24 cellular contexts compared by ENCODE assay signal in the genomic region with DNA sequence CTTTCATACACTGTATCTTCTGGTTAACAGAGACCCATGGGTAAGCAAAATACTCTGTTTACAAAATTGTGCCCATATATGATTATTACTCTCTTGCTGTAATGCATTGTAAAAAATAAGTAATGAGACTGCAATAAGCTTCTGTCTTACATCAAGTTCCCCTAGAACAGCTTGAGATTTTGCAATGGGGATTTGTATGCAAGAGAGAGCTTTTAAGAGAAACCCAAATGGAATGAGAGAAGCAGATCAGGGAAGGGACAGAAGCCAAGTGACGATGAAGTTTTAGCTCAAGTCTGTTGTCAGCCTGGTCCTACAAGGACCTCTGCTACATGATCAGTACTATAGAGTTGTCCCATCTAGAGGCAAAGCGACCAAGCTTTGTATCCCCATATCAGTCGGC.
"Had no signal": no experiment of that assay in that cellular context is flagged by ENCODE, and none has a peak within 500 bp of the region (broad histone marks: within the 10 kb centered on the region; RNA-seq: fewer than 3 reads in every experiment).

No MANE protein-coding gene starts in this region.

- H3K9me3 Mint-ChIP-seq: dendritic cell treated with granulocyte-macrophage colony-stimulating factor and Interleukin-4, amounts not matched to agents 40 ng/mL and 50 ng/mL, for 4 days; endodermal cell; stimulated activated memory B cell treated with anti-CD40 and anti-IgM and Interleukin-4, amounts not matched to agents 10 μg/mL and 1 μg/mL and 100 μg/mL, for 72 hours; type B pancreatic cell had no signal

- H3K9me3 ChIP-seq: lower lobe of right lung, ovary, psoas muscle, sigmoid colon, spleen, testis, tibial artery had no signal

- H3K36me3 Mint-ChIP-seq: natural killer cell; stimulated activated memory B cell treated with anti-CD40 and anti-IgM and Interleukin-4, amounts not matched to agents 10 μg/mL and 1 μg/mL and 100 μg/mL, for 72 hours; type B pancreatic cell had no signal

- H3K4me3 Mint-ChIP-seq: dendritic cell treated with granulocyte-macrophage colony-stimulating factor and Interleukin-4, amounts not matched to agents 40 ng/mL and 50 ng/mL, for 4 days; endodermal cell; natural killer cell; stimulated activated memory B cell treated with anti-CD40 and anti-IgM and Interleukin-4, amounts not matched to agents 10 μg/mL and 1 μg/mL and 100 μg/mL, for 72 hours; type B pancreatic cell had no signal

- H3K36me3 ChIP-seq: lower lobe of right lung, ovary, sigmoid colon, spleen, tibial artery had no signal

- H3K4me1 ChIP-seq: lower lobe of right lung, psoas muscle, spleen, testis, tibial artery had no signal

- H3K27ac ChIP-seq: epithelial cell of prostate, lower lobe of right lung, ovary, psoas muscle, skin epidermis, spleen, testis, tibial artery had no signal

- H3K4me1 Mint-ChIP-seq: endodermal cell; natural killer cell; stimulated activated memory B cell treated with anti-CD40 and anti-IgM and Interleukin-4, amounts not matched to agents 10 μg/mL and 1 μg/mL and 100 μg/mL, for 72 hours had no signal

- ATAC-seq: esophagus mucosa; left ventricle myocardium superior; lower lobe of right lung; natural killer cell; psoas muscle; right cardiac atrium; stimulated activated memory B cell treated with anti-CD40 and anti-IgM and Interleukin-4, amounts not matched to agents 10 μg/mL and 1 μg/mL and 100 μg/mL, for 72 hours; stimulated activated naive CD8-positive, alpha-beta T cell treated with anti-CD3 and anti-CD28 coated beads, Interleukin-15, Interleukin-2, amounts not matched to agents 100 U/mL and 50 U/mL, for 24 hours had no signal

- H3K27ac Mint-ChIP-seq: dendritic cell treated with granulocyte-macrophage colony-stimulating factor and Interleukin-4, amounts not matched to agents 40 ng/mL and 50 ng/mL, for 4 days; endodermal cell; natural killer cell; stimulated activated memory B cell treated with anti-CD40 and anti-IgM and Interleukin-4, amounts not matched to agents 10 μg/mL and 1 μg/mL and 100 μg/mL, for 72 hours; type B pancreatic cell had no signal

- H3K4me3 ChIP-seq: lower lobe of right lung, ovary, psoas muscle, sigmoid colon, skin epidermis, spleen, testis, tibial artery had no signal

- DNase-seq: effector CD8-positive, alpha-beta T cell; endodermal cell; foreskin melanocyte; left ventricle myocardium superior; lower lobe of right lung; natural killer cell; occipital lobe; ovary; posterior cingulate gyrus; psoas muscle; right cardiac atrium; sigmoid colon; spleen; stimulated activated CD4-positive, alpha-beta T cell treated with anti-CD3 and anti-CD28 coated beads, Interleukin-4, amount 100 ng/mL, for 4 hours; stimulated activated naive CD8-positive, alpha-beta T cell treated with anti-CD3 and anti-CD28 coated beads, Interleukin-15, Interleukin-2, amounts not matched to agents 100 U/mL and 50 U/mL, for 24 hours; substantia nigra; testis; tibial artery had no signal

- H3K27me3 ChIP-seq: ovary, sigmoid colon, spleen, testis, tibial artery had no signal

- H3K27me3 Mint-ChIP-seq: dendritic cell treated with granulocyte-macrophage colony-stimulating factor and Interleukin-4, amounts not matched to agents 40 ng/mL and 50 ng/mL, for 4 days; stimulated activated memory B cell treated with anti-CD40 and anti-IgM and Interleukin-4, amounts not matched to agents 10 μg/mL and 1 μg/mL and 100 μg/mL, for 72 hours; type B pancreatic cell had no signal
